In genomic region chr11:113531078-113531477, GRCh38 we compare ENCODE assay signal across 28 cellular contexts. TPM values are rescaled to one million over a fixed set of nuclear protein-coding genes. Genes with fewer than 3 reads are reported as not detected.
"Had no signal": no experiment of that assay in that cellular context is flagged by ENCODE, and none has a peak within 500 bp of the region (broad histone marks: within the 10 kb centered on the region; RNA-seq: fewer than 3 reads in every experiment).

No MANE protein-coding gene starts in this region.

- H3K36me3 Mint-ChIP-seq: activated naive CD4-positive, alpha-beta T cell treated with anti-CD3 and anti-CD28 coated beads, Interleukin-2, amount 50 U/mL, for 24 hours; activated naive CD8-positive, alpha-beta T cell treated with anti-CD3 and anti-CD28 coated beads for 36 hours had no signal

- H3K4me1 ChIP-seq: adrenal gland, body of pancreas had no signal

- H3K9me3 Mint-ChIP-seq: activated CD4-positive, alpha-beta memory T cell treated with anti-CD3 and anti-CD28 coated beads, Interleukin-2, amount 10 ng/mL, durations not matched to agents 7 days and 5 days; activated CD4-positive, alpha-beta T cell treated with anti-CD3 and anti-CD28 coated beads, Interleukin-2, amount 10 ng/mL, durations not matched to agents 24 days and 14 days; activated naive CD4-positive, alpha-beta T cell treated with anti-CD3 and anti-CD28 coated beads for 36 hours; activated naive CD4-positive, alpha-beta T cell treated with anti-CD3 and anti-CD28 coated beads, Interleukin-2, amount 50 U/mL, for 24 hours; activated naive CD8-positive, alpha-beta T cell treated with anti-CD3 and anti-CD28 coated beads for 36 hours; activated naive CD8-positive, alpha-beta T cell treated with anti-CD3 and anti-CD28 coated beads, Interleukin-2, amount 50 U/mL, for 24 hours; activated T-helper 1 cell treated with anti-CD3 and anti-CD28 coated beads, Interleukin-12 subunit alpha, Interleukin-12 subunit beta, Interleukin-2, Interleukin-4 antibody, amounts not matched to agents 30 ng/mL and 10 ng/mL and 1 ng/mL, durations not matched to agents 14 hours and 24 hours and 36 hours; activated T-helper 2 cell treated with anti-CD3 and anti-CD28 coated beads, Interferon-gamma antibody, Interleukin-2, Interleukin-4, amounts not matched to agents 10 μg/mL and 5 μg/mL and 100 μg/mL, durations not matched to agents 14 hours and 24 hours and 36 hours had no signal

- H3K27me3 ChIP-seq: adrenal gland, foreskin keratinocyte, gastrocnemius medialis had no signal

- H3K36me3 ChIP-seq: adrenal gland, gastrocnemius medialis had no signal

- H3K4me1 Mint-ChIP-seq: activated CD4-positive, alpha-beta memory T cell treated with anti-CD3 and anti-CD28 coated beads, Interleukin-2, amount 10 ng/mL, durations not matched to agents 7 days and 5 days; activated CD4-positive, alpha-beta T cell treated with anti-CD3 and anti-CD28 coated beads, Interleukin-2, amount 10 ng/mL, durations not matched to agents 24 days and 14 days; activated naive CD4-positive, alpha-beta T cell treated with anti-CD3 and anti-CD28 coated beads, Interleukin-2, amount 50 U/mL, for 24 hours; activated naive CD8-positive, alpha-beta T cell treated with anti-CD3 and anti-CD28 coated beads for 36 hours; activated naive CD8-positive, alpha-beta T cell treated with anti-CD3 and anti-CD28 coated beads, Interleukin-2, amount 50 U/mL, for 24 hours had no signal

- H3K27ac Mint-ChIP-seq: activated CD4-positive, alpha-beta memory T cell treated with anti-CD3 and anti-CD28 coated beads, Interleukin-2, amount 10 ng/mL, durations not matched to agents 7 days and 5 days; activated CD4-positive, alpha-beta T cell treated with anti-CD3 and anti-CD28 coated beads for 36 hours; activated CD4-positive, alpha-beta T cell treated with anti-CD3 and anti-CD28 coated beads, Interleukin-2, amount 10 ng/mL, durations not matched to agents 24 days and 14 days; activated naive CD4-positive, alpha-beta T cell treated with anti-CD3 and anti-CD28 coated beads for 36 hours; activated naive CD4-positive, alpha-beta T cell treated with anti-CD3 and anti-CD28 coated beads, Interleukin-2, amount 50 U/mL, for 24 hours; activated naive CD8-positive, alpha-beta T cell treated with anti-CD3 and anti-CD28 coated beads for 36 hours; activated naive CD8-positive, alpha-beta T cell treated with anti-CD3 and anti-CD28 coated beads, Interleukin-2, amount 50 U/mL, for 24 hours; activated T-helper 1 cell treated with anti-CD3 and anti-CD28 coated beads, Interleukin-12 subunit alpha, Interleukin-12 subunit beta, Interleukin-2, Interleukin-4 antibody, amounts not matched to agents 30 ng/mL and 10 ng/mL and 1 ng/mL, durations not matched to agents 14 hours and 24 hours and 36 hours; activated T-helper 2 cell treated with anti-CD3 and anti-CD28 coated beads, Interferon-gamma antibody, Interleukin-2, Interleukin-4, amounts not matched to agents 10 μg/mL and 5 μg/mL and 100 μg/mL, durations not matched to agents 14 hours and 24 hours and 36 hours had no signal

- H3K27ac ChIP-seq: adrenal gland, body of pancreas, foreskin keratinocyte, gastrocnemius medialis had no signal

- H3K9me3 ChIP-seq: adrenal gland, body of pancreas, gastrocnemius medialis had no signal

- ATAC-seq: activated CD4-positive, alpha-beta T cell treated with anti-CD3 and anti-CD28 coated beads for 36 hours; activated naive CD8-positive, alpha-beta T cell treated with anti-CD3 and anti-CD28 coated beads, Interleukin-2, amount 50 U/mL, for 24 hours; body of pancreas; esophagus mucosa; foreskin keratinocyte; gastrocnemius medialis had no signal

- H3K4me3 Mint-ChIP-seq: activated CD4-positive, alpha-beta memory T cell treated with anti-CD3 and anti-CD28 coated beads, Interleukin-2, amount 10 ng/mL, durations not matched to agents 7 days and 5 days; activated CD4-positive, alpha-beta T cell treated with anti-CD3 and anti-CD28 coated beads for 36 hours; activated CD4-positive, alpha-beta T cell treated with anti-CD3 and anti-CD28 coated beads, Interleukin-2, amount 10 ng/mL, durations not matched to agents 24 days and 14 days; activated naive CD4-positive, alpha-beta T cell treated with anti-CD3 and anti-CD28 coated beads for 36 hours; activated naive CD4-positive, alpha-beta T cell treated with anti-CD3 and anti-CD28 coated beads, Interleukin-2, amount 50 U/mL, for 24 hours; activated naive CD8-positive, alpha-beta T cell treated with anti-CD3 and anti-CD28 coated beads for 36 hours; activated naive CD8-positive, alpha-beta T cell treated with anti-CD3 and anti-CD28 coated beads, Interleukin-2, amount 50 U/mL, for 24 hours; activated T-helper 1 cell treated with anti-CD3 and anti-CD28 coated beads, Interleukin-12 subunit alpha, Interleukin-12 subunit beta, Interleukin-2, Interleukin-4 antibody, amounts not matched to agents 30 ng/mL and 10 ng/mL and 1 ng/mL, durations not matched to agents 14 hours and 24 hours and 36 hours had no signal

- DNase-seq: activated CD4-positive, alpha-beta memory T cell treated with anti-CD3 and anti-CD28 coated beads, Interleukin-2, amount 10 ng/mL, durations not matched to agents 7 days and 5 days; activated CD4-positive, alpha-beta T cell treated with anti-CD3 and anti-CD28 coated beads for 36 hours; activated CD4-positive, alpha-beta T cell treated with anti-CD3 and anti-CD28 coated beads, Interleukin-2, amount 10 ng/mL, durations not matched to agents 24 days and 14 days; activated CD4-positive, CD25-positive, alpha-beta regulatory T cell; activated CD4-positive, CD25-positive, alpha-beta regulatory T cell treated with anti-CD3 and anti-CD28 coated beads, Interleukin-2, amount 50 U/mL, for 72 hours; activated effector memory CD4-positive, alpha-beta T cell treated with anti-CD3 and anti-CD28 coated beads, Interleukin-2, amount 50 U/mL, for 16 hours; activated naive CD4-positive, alpha-beta T cell treated with anti-CD3 and anti-CD28 coated beads for 36 hours; activated naive CD8-positive, alpha-beta T cell treated with anti-CD3 and anti-CD28 coated beads for 36 hours; activated naive CD8-positive, alpha-beta T cell treated with anti-CD3 and anti-CD28 coated beads, Interleukin-2, amount 50 U/mL, for 24 hours; activated T-cell treated with anti-CD3 and anti-CD28 coated beads, Interleukin-2, amount 50 U/mL, for 1 hour; activated T-cell treated with anti-CD3 and anti-CD28 coated beads, Interleukin-2, amount 50 U/mL, for 48 hours; aorta; body of pancreas; cortex of kidney; dermis blood vessel endothelial cell; effector CD8-positive, alpha-beta T cell; foreskin keratinocyte; gastrocnemius medialis; glutamatergic neuron; T-helper 2 cell had no signal

- H3K4me3 ChIP-seq: adrenal gland, body of pancreas, gastrocnemius medialis had no signal

RNA-seq across cellular contexts. Expression of gene DRD2, which starts 55.9 kb away (rescaled TPM):
- total RNA-seq: activated CD4-positive, alpha-beta T cell treated with anti-CD3 and anti-CD28 coated beads for 36 hours; activated CD4-positive, alpha-beta T cell treated with anti-CD3 and anti-CD28 coated beads, Interleukin-2, amount 10 ng/mL, durations not matched to agents 24 days and 14 days; activated naive CD4-positive, alpha-beta T cell treated with anti-CD3 and anti-CD28 coated beads for 36 hours; activated naive CD8-positive, alpha-beta T cell treated with anti-CD3 and anti-CD28 coated beads for 36 hours; activated T-helper 1 cell treated with anti-CD3 and anti-CD28 coated beads, Interleukin-12 subunit alpha, Interleukin-12 subunit beta, Interleukin-2, Interleukin-4 antibody, amounts not matched to agents 30 ng/mL and 10 ng/mL and 1 ng/mL, durations not matched to agents 14 hours and 24 hours and 36 hours; chondrocyte; dermis blood vessel endothelial cell; epithelial cell of proximal tubule; T-helper 1 cell treated with Interleukin-12 subunit alpha and Interleukin-12 subunit beta and Interleukin-4 antibody, amounts not matched to agents 30 ng/mL and 1 ng/mL, for 36 hours had no signal
